ENCODE assay signal across 22 cellular contexts in the genomic region with DNA sequence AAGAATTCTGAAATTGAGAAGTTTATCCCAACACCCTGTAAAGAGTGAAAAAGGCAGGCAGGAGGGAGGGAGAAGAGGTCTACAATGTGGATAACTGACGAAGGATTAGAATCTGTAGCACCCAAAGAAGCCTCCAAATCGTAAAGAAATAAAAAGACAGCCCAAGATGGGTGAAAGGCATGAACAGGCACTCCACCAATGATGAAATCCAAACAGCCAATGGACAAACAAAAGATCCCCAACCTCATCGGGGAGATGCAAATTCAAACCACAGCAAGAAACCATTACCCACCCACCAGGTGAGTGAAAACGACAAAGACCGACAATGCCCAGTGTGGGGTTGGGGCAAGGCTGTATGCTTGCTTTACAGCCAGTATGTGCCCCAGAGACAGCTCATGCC.
DNase-seq lines count a peak whose midpoint lies in the region; ATAC-seq, FAIRE-seq and TF ChIP-seq lines count a peak whose summit lies in the region.
"Had no signal": no experiment of that assay in that cellular context is flagged by ENCODE, and none has a peak within 500 bp of the region (broad histone marks: within the 10 kb centered on the region; RNA-seq: fewer than 3 reads in every experiment).

No MANE protein-coding gene starts in this region.

- H3K4me3 ChIP-seq in GM23338 (no peak overlapping the region), GM12878 (no peak overlapping the region), spleen (no peak overlapping the region)
- H3K4me3 ChIP-seq: MG63 had no signal

- no peak for TF ChIP-seq EP300 in GM12878 (IDR thresholded peaks at IDR 0.05; ENCODE audit: borderline replicate concordance in 1 of 2, control insufficient read depth in 1 of 2, low read depth in 2 of 2, low read length in 2 of 2)

- no peaks in the 10 kb centered on the region for H3K27me3 Mint-ChIP-seq in activated T-cell treated with anti-CD3 and anti-CD28 coated beads, Interleukin-2, amount 50 U/mL, for 24 hours
- H3K27me3 Mint-ChIP-seq in activated T-cell treated with anti-CD3 and anti-CD28 coated beads, Interleukin-2, amount 50 U/mL, for 72 hours (ENCODE audit: low read depth): no peaks in the 10 kb centered on the region
- peaks cover 19% of the 10 kb centered on the region for H3K27me3 Mint-ChIP-seq in GM23338 (ENCODE audit: insufficient read depth, low read depth, poor library complexity)

- WGBS in GM12878 (ENCODE audit: insufficient coverage, insufficient replicate concordance, low lambda C conversion rate, missing lambda C conversion rate): 65% methylated on average over 5 of the region's 5 CpGs
- 80 to 86% (median 83%) methylated on average over 5 of the region's 5 CpGs for WGBS in spleen, 5 donors

- no peak overlapping the region for H3K4me2 ChIP-seq in GM23338
- no peak overlapping the region for H3K4me2 ChIP-seq in GM12878 (ENCODE audit: control insufficient read depth, insufficient read depth)

- H2AFZ ChIP-seq in GM23338 (no peak overlapping the region), GM12878 (ENCODE audit: control insufficient read depth, low read depth, low read length) (no peak overlapping the region)

- no peaks in the 10 kb centered on the region for H3F3A ChIP-seq in GM23338 (replicated peaks; ENCODE audit: low read depth)

- no peaks in the 10 kb centered on the region for H3K9me3 Mint-ChIP-seq in activated T-cell treated with anti-CD3 and anti-CD28 coated beads, Interleukin-2, amount 50 U/mL, for 24 hours
- H3K9me3 Mint-ChIP-seq in activated T-cell treated with anti-CD3 and anti-CD28 coated beads, Interleukin-2, amount 50 U/mL, for 72 hours: no peaks in the 10 kb centered on the region
- peaks cover 7% of the 10 kb centered on the region for H3K9me3 Mint-ChIP-seq in GM23338
- H3K9me3 Mint-ChIP-seq: CD8-positive, alpha-beta T cell had no signal

- no peak for TF ChIP-seq RAD21 in GM12878 (IDR thresholded peaks at IDR 0.05; ENCODE audit: insufficient read depth, low read depth, low read length)

- POLR2A ChIA-PET in GM12878 (lab: Charles Lee): interaction anchor here (1.3 kb wide), 1 partner anchor 11 kb away, joined by 3 read pairs; no protein-coding TSS in a partner anchor

- ATAC-seq in activated T-cell treated with anti-CD3 and anti-CD28 coated beads, Interleukin-2, amount 50 U/mL, for 72 hours (replicated peaks in 1 of 2): no peak
- no peak for ATAC-seq in GM23338
- no peak for ATAC-seq in GM12878
- ATAC-seq in HG02763 (IDR thresholded peaks at IDR 0.05; ENCODE audit: unreplicated experiment): no peak
- ATAC-seq: CD8-positive, alpha-beta T cell; Panc1 had no signal

- H3K27ac ChIP-seq in GM23338 (ENCODE audit: low read depth) (no peak overlapping the region), GM12878 (ENCODE audit: control insufficient read depth, insufficient read depth) (no peak overlapping the region), spleen (no peak overlapping the region)
- H3K27ac ChIP-seq: 22Rv1, HL-60 had no signal

- no peak for FAIRE-seq in GM12878 (lab: Jason Lieb, UNC)

- no peak for DNase-seq in activated T-cell treated with anti-CD3 and anti-CD28 coated beads, Interleukin-2, amount 50 U/mL, for 24 hours
- DNase-seq in activated T-cell treated with anti-CD3 and anti-CD28 coated beads, Interleukin-2, amount 50 U/mL, for 72 hours: no peak
- DNase-seq in GM23338 (ENCODE audit: low spot score): no peak
- no peak for DNase-seq in GM12878 (ENCODE audit: low read depth, low spot score)
- DNase-seq in spleen: peak; percentile 38
- no peak for DNase-seq in NCI-H2227 treated with DMSO at 0.1 percent for 48 hours (lab: John Stamatoyannopoulos, UW)
- no peak for DNase-seq in NCI-H187 (lab: John Stamatoyannopoulos, UW)
- DNase-seq: Calu3; CD8-positive, alpha-beta T cell; GF-D8; H9; IMR-90; Kasumi-1; MG63; NCI-H1048; NCI-H1436; NCI-H2081; NCI-H2171 treated with DMSO at 0.1 percent for 48 hours had no signal

- peak overlapping the region; percentile 5 for H3K27ac Mint-ChIP-seq in activated T-cell treated with anti-CD3 and anti-CD28 coated beads, Interleukin-2, amount 50 U/mL, for 24 hours
- H3K27ac Mint-ChIP-seq in activated T-cell treated with anti-CD3 and anti-CD28 coated beads, Interleukin-2, amount 50 U/mL, for 72 hours: no peak overlapping the region
- 0 out of 2 replicates have a peak overlapping the region, but pooled peaks have one; percentile 24 for H3K27ac Mint-ChIP-seq in GM23338
- H3K27ac Mint-ChIP-seq: CD8-positive, alpha-beta T cell; H9 had no signal

- H3K79me2 ChIP-seq in GM23338 (replicated peaks; ENCODE audit: insufficient read depth): no peaks in the 10 kb centered on the region
- peaks cover 39% of the 10 kb centered on the region for H3K79me2 ChIP-seq in GM12878 (ENCODE audit: control insufficient read depth, insufficient read depth, low read length)

- SMC1A ChIA-PET in GM12878 (lab: Charles Lee; ENCODE audit: uncharacterized antibody, unreplicated experiment): interaction anchor here (0.9 to 2.0 kb wide), 3 partner anchors 8 to 48 kb away, joined by 3 to 5 read pairs (median 3); no protein-coding TSS in a partner anchor

- H3K4me1 Mint-ChIP-seq in activated T-cell treated with anti-CD3 and anti-CD28 coated beads, Interleukin-2, amount 50 U/mL, for 24 hours (ENCODE audit: low read depth): peaks cover 62% of the 10 kb centered on the region
- H3K4me1 Mint-ChIP-seq in activated T-cell treated with anti-CD3 and anti-CD28 coated beads, Interleukin-2, amount 50 U/mL, for 72 hours (ENCODE audit: low read depth): peaks cover 34% of the 10 kb centered on the region
- peaks cover 28% of the 10 kb centered on the region for H3K4me1 Mint-ChIP-seq in GM23338

- no peak for TF ChIP-seq CTCF in GM23338 (conservative IDR thresholded peaks at IDR 0.05; ENCODE audit: low read depth in 2 of 2)
- TF ChIP-seq CTCF in GM12878 (IDR thresholded peaks at IDR 0.05 in 2 of 3, conservative IDR thresholded peaks at IDR 0.05 in 1 of 3; ENCODE audit: control insufficient read depth in 2 of 3, extremely low read depth in 1 of 3, insufficient read depth in 1 of 3, low read depth in 3 of 3, low read length in 3 of 3): no peak
- no peak for TF ChIP-seq CTCF in spleen (IDR thresholded peaks at IDR 0.05 in 8 of 11, conservative IDR thresholded peaks at IDR 0.05 in 3 of 11)

- H3K27me3 ChIP-seq in GM23338 (ENCODE audit: insufficient read depth): peaks cover 3% of the 10 kb centered on the region; the same call in 1 of the 2 replicates
- no peaks in the 10 kb centered on the region for H3K27me3 ChIP-seq in GM12878 (replicated peaks in 1 of 2; ENCODE audit: control insufficient read depth in 2 of 2, insufficient read depth in 2 of 2, low read length in 1 of 2)
- H3K27me3 ChIP-seq in spleen (replicated peaks in 1 of 7): no peaks in the 10 kb centered on the region
- H3K27me3 ChIP-seq: MG63 had no signal

- CTCF ChIA-PET in GM12878 (lab: Yijun Ruan, JAX): interaction anchor here (0.6 to 6.6 kb wide), 4 partner anchors 7 to 175 kb away, joined by 3 to 44 read pairs (median 6); no protein-coding TSS in a partner anchor

- no peak for TF ChIP-seq POLR2A in GM12878 (IDR thresholded peaks at IDR 0.05; ENCODE audit: low read depth, low read length)
- TF ChIP-seq POLR2A in spleen (IDR thresholded peaks at IDR 0.05): no peak

- H3K9me2 ChIP-seq in GM23338 (ENCODE audit: insufficient read depth): no peaks in the 10 kb centered on the region

- H3K36me3 ChIP-seq in GM23338 (ENCODE audit: insufficient read depth): no peaks in the 10 kb centered on the region
- H3K36me3 ChIP-seq in GM12878 (ENCODE audit: control insufficient read depth in 2 of 2, insufficient read depth in 2 of 2, low read length in 1 of 2): peaks cover 2 to 4% of the 10 kb centered on the region in 2 experiments; a peak in 2 of 4 replicates
- H3K36me3 ChIP-seq in spleen: peaks cover 0 to 46% (median 5%) of the 10 kb centered on the region in 6 donors
- H3K36me3 ChIP-seq: MG63 had no signal

- H3K4me3 Mint-ChIP-seq in activated T-cell treated with anti-CD3 and anti-CD28 coated beads, Interleukin-2, amount 50 U/mL, for 24 hours: no peak overlapping the region
- H3K4me3 Mint-ChIP-seq in activated T-cell treated with anti-CD3 and anti-CD28 coated beads, Interleukin-2, amount 50 U/mL, for 72 hours: no peak overlapping the region
- H3K4me3 Mint-ChIP-seq in GM23338: no peak overlapping the region
- H3K4me3 Mint-ChIP-seq: CD8-positive, alpha-beta T cell; H9 had no signal

- no peak overlapping the region for H3K9ac ChIP-seq in GM12878 (ENCODE audit: control insufficient read depth, insufficient read depth, low read length)

- peaks cover 1% of the 10 kb centered on the region for H3K4me1 ChIP-seq in GM23338 (ENCODE audit: insufficient read depth)
- peaks cover 24% of the 10 kb centered on the region for H3K4me1 ChIP-seq in GM12878 (ENCODE audit: control insufficient read depth, insufficient read depth, low read length)
- H3K4me1 ChIP-seq in spleen: peaks cover 17 to 98% (median 81%) of the 10 kb centered on the region in 6 donors

- H4K20me1 ChIP-seq in GM23338 (replicated peaks; ENCODE audit: insufficient read depth) (0 out of 2 replicates have a peak, but pooled peaks cover 3% of the 10 kb centered on the region), GM12878 (ENCODE audit: control insufficient read depth, insufficient read depth) (peaks cover 3% of the 10 kb centered on the region)

- intact Hi-C loops in GM12878 (cut with micrococcal nuclease; ENCODE audit: unreplicated experiment) (loop anchor here (10.0 kb wide), 1 partner anchor 123 kb away; no protein-coding TSS in a partner anchor), spleen (cut with DNase I; ENCODE audit: low total_unique reads) (loop anchor here (10.0 kb wide), 1 partner anchor 83 kb away; no protein-coding TSS in a partner anchor)

- RAD21 ChIA-PET in GM12878 (lab: Charles Lee; ENCODE audit: unreplicated experiment): no interaction called here

- in situ Hi-C loops in GM12878 (cut with MboI): no loop called here

- H3K9me3 ChIP-seq in GM12878 (replicated peaks; ENCODE audit: control insufficient read depth, insufficient read depth, low read length) (peaks cover 2% of the 10 kb centered on the region; the same call in 1 of the 3 replicates), spleen (no peaks in the 10 kb centered on the region)
- H3K9me3 ChIP-seq: MG63 had no signal

- no TSS peak for BruUV-seq in GM12878 (replicated peaks; lab: Mats Ljungman, UMichigan)

- H3K36me3 Mint-ChIP-seq in activated T-cell treated with anti-CD3 and anti-CD28 coated beads, Interleukin-2, amount 50 U/mL, for 24 hours (ENCODE audit: low read depth): no peaks in the 10 kb centered on the region
- no peaks in the 10 kb centered on the region for H3K36me3 Mint-ChIP-seq in activated T-cell treated with anti-CD3 and anti-CD28 coated beads, Interleukin-2, amount 50 U/mL, for 72 hours (ENCODE audit: insufficient read depth in 2 of 2)
- H3K36me3 Mint-ChIP-seq in GM23338 (ENCODE audit: low read depth): peaks cover 6% of the 10 kb centered on the region; the same call in 1 of the 3 replicates

TF ChIP-seq in GM23338, 12 proteins besides CTCF, POLR2A, EP300 and RAD21 (continues in another document):
- TF ChIP-seq CREB1 (CRISPR knock-in tag; IDR thresholded peaks at IDR 0.05; ENCODE audit: low read depth) (no peak), NANOG (IDR thresholded peaks at IDR 0.05; ENCODE audit: borderline replicate concordance) (no peak)

TF ChIP-seq in GM12878, 131 proteins besides CTCF, POLR2A, EP300 and RAD21:
- TF ChIP-seq SUPT20H (IDR thresholded peaks at IDR 0.05; ENCODE audit: borderline replicate concordance, control insufficient read depth, low read depth, low read length): no peak
- peak; percentile 56; the same call in 1 of the 3 replicates for TF ChIP-seq POU2F2 (IDR thresholded peaks at IDR 0.05; ENCODE audit: borderline replicate concordance, low read depth, low read length)
